In genomic region chr7:140230517-140230861, GRCh38 we compare ENCODE assay signal across 8 cellular contexts. TPM values are rescaled to one million over a fixed set of nuclear protein-coding genes. Genes with fewer than 3 reads are reported as not detected.
DNase-seq lines count a peak whose midpoint lies in the region; ATAC-seq and TF ChIP-seq lines count a peak whose summit lies in the region.

No MANE protein-coding gene starts in this region.

- no peak overlapping the region for H2BK120ac ChIP-seq in IMR-90 (ENCODE audit: low read depth, low read length)

- WGBS in IMR-90 (ENCODE audit: extremely low coverage in 2 of 2, insufficient read length in 1 of 2), 2 experiments: no CpG with 5 or more reads among the region's 57 CpGs
- WGBS in ovary, 3 donors: 1 to 3% (median 2%) methylated on average over 13 to 57 of the region's 57 CpGs
- WGBS in transverse colon (ENCODE audit: low coverage in 1 of 2), 2 donors: 1% methylated on average over 35 of the region's 57 CpGs; no CpG with 5 or more reads in 1 of the 2 donors

- peak overlapping the region; percentile 89 for H2AFZ ChIP-seq in IMR-90 (replicated peaks; ENCODE audit: low read length, poor library complexity)

- peaks cover 4% of the 10 kb centered on the region; the same call in 1 of the 2 replicates for H3K4me1 ChIP-seq in IMR-90 (ENCODE audit: control insufficient read depth, insufficient read depth, low read length)
- H3K4me1 ChIP-seq in ovary (ENCODE audit: insufficient read depth): peaks cover 4% of the 10 kb centered on the region
- H3K4me1 ChIP-seq in transverse colon: peaks cover 11 to 51% (median 40%) of the 10 kb centered on the region in 4 donors

- H3K4me2 ChIP-seq in IMR-90 (ENCODE audit: low read depth, low read length): peak overlapping the region; percentile 97

- H3K9me1 ChIP-seq in IMR-90 (ENCODE audit: insufficient read depth, low read length): no peaks in the 10 kb centered on the region

- DNase-seq in DMS53 treated with DMSO at 0.1 percent for 48 hours (lab: John Stamatoyannopoulos, UW; ENCODE audit: unreplicated experiment): peak; percentile 38
- no peak for DNase-seq in IMR-90
- DNase-seq in activated T-cell treated with anti-CD3 and anti-CD28 coated beads for 24 hours (ENCODE audit: low read depth): peak; percentile 65
- DNase-seq in fibroblast of mammary gland (ENCODE audit: low read depth): no peak
- DNase-seq in ovary: peak in 2 of 5 donors; percentile 26 to 39
- DNase-seq in transverse colon: peak; percentile 75
- DNase-seq in Kasumi-1 (lab: John Stamatoyannopoulos, UW): no peak
- no peak for DNase-seq in NCI-H526 treated with DMSO at 0.1 percent for 48 hours (lab: John Stamatoyannopoulos, UW)

- H3K4me3 ChIP-seq in IMR-90 (ENCODE audit: insufficient read depth, low read depth, low read length) (peak overlapping the region; percentile 63), fibroblast of mammary gland (ENCODE audit: control insufficient read depth, low read depth, low read length) (peak overlapping the region; percentile 58), ovary (peak overlapping the region; percentile 33), transverse colon (peak overlapping the region; percentile 33 to 56 (median 48))

- no peak overlapping the region; the same call in 1 of the 2 replicates for H3K27ac ChIP-seq in IMR-90 (ENCODE audit: insufficient read depth, low read length)
- H3K27ac ChIP-seq in ovary: no peak overlapping the region
- peak overlapping the region; percentile 89 to 96 (median 90) for H3K27ac ChIP-seq in transverse colon

- H4K20me1 ChIP-seq in IMR-90 (ENCODE audit: insufficient read depth, low read length): no peaks in the 10 kb centered on the region

- H3K27me3 ChIP-seq in IMR-90 (ENCODE audit: control insufficient read depth, insufficient read depth, low read length) (peaks cover 43% of the 10 kb centered on the region), ovary (no peaks in the 10 kb centered on the region), transverse colon (no peaks in the 10 kb centered on the region)

- H2AK5ac ChIP-seq in IMR-90 (ENCODE audit: low read depth, low read length): no peak overlapping the region

- H3K79me1 ChIP-seq in IMR-90 (ENCODE audit: low read depth in 1 of 2, low read length in 2 of 2): no peaks in the 10 kb centered on the region

- TF ChIP-seq CTCF in IMR-90 (conservative IDR thresholded peaks at IDR 0.05; ENCODE audit: low read depth, low read length) (no peak), fibroblast of mammary gland (conservative IDR thresholded peaks at IDR 0.05; ENCODE audit: control insufficient read depth, insufficient read depth, low read depth, low read length) (no peak), ovary (IDR thresholded peaks at IDR 0.05) (no peak), transverse colon (IDR thresholded peaks at IDR 0.05) (no peak)

- no peak overlapping the region for H3K18ac ChIP-seq in IMR-90 (ENCODE audit: low read depth, low read length)

- H3K14ac ChIP-seq in IMR-90 (replicated peaks; ENCODE audit: low read depth, low read length): no peak overlapping the region

- H2BK5ac ChIP-seq in IMR-90 (ENCODE audit: low read depth, low read length, poor library complexity, severe bottlenecking): no peak overlapping the region

- H2BK15ac ChIP-seq in IMR-90 (ENCODE audit: low read depth, low read length): no peak overlapping the region

- no peak for TF ChIP-seq EP300 in ovary (IDR thresholded peaks at IDR 0.05)
- no peak for TF ChIP-seq EP300 in transverse colon (IDR thresholded peaks at IDR 0.05; ENCODE audit: low read depth)

- CTCF ChIA-PET in IMR-90 (lab: Yijun Ruan, JAX): no interaction called here

- H2BK20ac ChIP-seq in IMR-90 (ENCODE audit: low read depth, low read length): no peak overlapping the region

- H3K9me3 ChIP-seq in IMR-90 (ENCODE audit: control insufficient read depth, insufficient read depth, low read length) (no peaks in the 10 kb centered on the region), ovary (no peaks in the 10 kb centered on the region), transverse colon (no peaks in the 10 kb centered on the region)

- peak; percentile 56 for ATAC-seq in IMR-90 (ENCODE audit: low read depth)

- no peak overlapping the region for H3K56ac ChIP-seq in IMR-90 (ENCODE audit: extremely low read depth, insufficient read depth, low read length)

- dilution Hi-C loops in IMR-90 (cut with HindIII; ENCODE audit: low sequenced_read_pairs, unreplicated experiment): no loop called here

- peak overlapping the region; percentile 53; the same call in 1 of the 2 replicates for H4K5ac ChIP-seq in IMR-90 (ENCODE audit: low read depth, low read length)

- no peaks in the 10 kb centered on the region for H3K36me3 ChIP-seq in IMR-90 (ENCODE audit: control insufficient read depth, insufficient read depth, low read length)
- H3K36me3 ChIP-seq in ovary: no peaks in the 10 kb centered on the region
- H3K36me3 ChIP-seq in transverse colon: no peaks in the 10 kb centered on the region

- peak overlapping the region; percentile 70; the same call in 1 of the 2 replicates for H3K9ac ChIP-seq in IMR-90 (ENCODE audit: low read depth, low read length)

- TF ChIP-seq RAD21 in IMR-90 (IDR thresholded peaks at IDR 0.05; ENCODE audit: low read length): no peak

- intact Hi-C loops in IMR-90 (cut with micrococcal nuclease): no loop called here
- intact Hi-C loops in ovary (cut with DNase I): no loop called here
- intact Hi-C loops in transverse colon (cut with DNase I; ENCODE audit: low total_unique reads): loop anchor here (5.0 kb wide), 1 partner anchor 53 kb away; the partner anchor contains the start of gene KDM7A

- peak overlapping the region; percentile 59; the same call in 1 of the 2 replicates for H4K91ac ChIP-seq in IMR-90 (ENCODE audit: insufficient read depth, low read depth, low read length)

- H2AK9ac ChIP-seq in IMR-90 (replicated peaks; ENCODE audit: low read depth, low read length, poor library complexity): peak overlapping the region; percentile 78

- no peak overlapping the region for H3K23ac ChIP-seq in IMR-90 (ENCODE audit: low read depth, low read length)

- TF ChIP-seq POLR2A in IMR-90 (IDR thresholded peaks at IDR 0.05; ENCODE audit: low read depth, low read length) (no peak), ovary (IDR thresholded peaks at IDR 0.05) (no peak), transverse colon (IDR thresholded peaks at IDR 0.05) (no peak)

- BruUV-seq in IMR-90 (replicated peaks; lab: Mats Ljungman, UMichigan): no TSS peak

- POLR2A ChIA-PET in IMR-90 (lab: Charles Lee; ENCODE audit: unreplicated experiment): no interaction called here

- peak overlapping the region in 1 of 2 experiments; percentile 89; a peak in 1 of 4 replicates for H4K8ac ChIP-seq in IMR-90 (ENCODE audit: low read depth in 2 of 2, low read length in 2 of 2)

- in situ Hi-C loops in IMR-90 (cut with MboI; ENCODE audit: low sequenced_read_pairs) (no loop called here), transverse colon (cut with MboI; ENCODE audit: low pct_ligation_motif_present in 1 of 4, low pct_unique_long_range_greater_than_20kb in 1 of 4, low sequenced_read_pairs in 3 of 4) (no loop called here)

- H3K4ac ChIP-seq in IMR-90 (ENCODE audit: low read depth, low read length): no peak overlapping the region

TF ChIP-seq in IMR-90, 13 proteins besides CTCF, POLR2A, EP300 and RAD21:
- no peak for TF ChIP-seq RFX5 (IDR thresholded peaks at IDR 0.05; ENCODE audit: low read depth, low read length)
- peak; percentile 39; the same call in 1 of the 2 replicates for TF ChIP-seq USF2 (IDR thresholded peaks at IDR 0.05; ENCODE audit: low read depth, low read length)
- no peak for TF ChIP-seq CEBPB (IDR thresholded peaks at IDR 0.05; ENCODE audit: low read depth, low read length)
- peak; percentile 65 for TF ChIP-seq BHLHE40 (IDR thresholded peaks at IDR 0.05; ENCODE audit: low read depth, low read length)
- TF ChIP-seq CHD1 (IDR thresholded peaks at IDR 0.05; ENCODE audit: low read depth, low read length): no peak
- no peak for TF ChIP-seq MAFK (IDR thresholded peaks at IDR 0.05; ENCODE audit: low read depth, low read length)
- no peak for TF ChIP-seq FOS (IDR thresholded peaks at IDR 0.05; ENCODE audit: low read depth, low read length)
- TF ChIP-seq RCOR1 (IDR thresholded peaks at IDR 0.05; ENCODE audit: insufficient replicate concordance, low read length): no peak
- no peak for TF ChIP-seq NFE2L2 (IDR thresholded peaks at IDR 0.05; ENCODE audit: low read depth, low read length)
- no peak for TF ChIP-seq MXI1 (IDR thresholded peaks at IDR 0.05; ENCODE audit: borderline replicate concordance, low read depth, low read length)
- TF ChIP-seq SMC3 (IDR thresholded peaks at IDR 0.05; ENCODE audit: low read depth, low read length): no peak
- TF ChIP-seq ELK1 (IDR thresholded peaks at IDR 0.05; ENCODE audit: borderline replicate concordance, low read depth, low read length): no peak
- TF ChIP-seq MAZ (IDR thresholded peaks at IDR 0.05; ENCODE audit: borderline replicate concordance, low read depth, low read length): peak; percentile 41; the same call in 1 of the 2 replicates

RNA-seq across cellular contexts. Expression of gene KDM7A, which starts 53.7 kb away (rescaled TPM):
- 2.3 and 2.5 TPM in 2 replicates for total RNA-seq in IMR-90 (2012; rRNA removed)
- polyA plus RNA-seq in IMR-90 (2012; rRNA removed): 1.4 and 1.5 TPM in 2 replicates
- 0.19 and 0.89 TPM in 2 replicates for polyA plus RNA-seq in IMR-90 (2012; cell fraction: cytosol; rRNA removed)
- 2.2 and 8.3 TPM in 2 replicates for polyA plus RNA-seq in IMR-90 (2012; cell fraction: nucleus; rRNA removed; ENCODE audit: low replicate concordance)
- 10 to 100 TPM in 1 of 7 donors, 1 to 10 TPM in 6; 4.8 to 13.2 (median 6.9) TPM for total RNA-seq in ovary
- 1 to 10 TPM; 3.8 to 6.8 TPM for polyA plus RNA-seq in ovary
- 10 to 100 TPM; 21.9 to 84.2 (median 54.6) TPM for total RNA-seq in transverse colon

Comparison
In these comparisons a context has a peak if more than half of its experiments do, and no peak if none do; other contexts are left out.
1. DNase-seq: peak in DMS53 treated with DMSO at 0.1 percent for 48 hours (single experiment), activated T-cell treated with anti-CD3 and anti-CD28 coated beads for 24 hours (single experiment) and transverse colon (single experiment); none in IMR-90 (single experiment), fibroblast of mammary gland (single experiment), Kasumi-1 (0 of 2) and NCI-H526 treated with DMSO at 0.1 percent for 48 hours (single experiment).
2. H3K27ac ChIP-seq: peak in transverse colon (4 of 4); none in IMR-90 (single experiment) and ovary (0 of 2).
3. Peak in every context shown above with its lines, with median percentiles within 50 percentile points of each other: H3K4me3 ChIP-seq.